11 cellular contexts compared by ENCODE assay signal in genomic region chr2:118049140-118050128, GRCh38. TPM values are rescaled to one million over a fixed set of nuclear protein-coding genes. Genes with fewer than 3 reads are reported as not detected.
DNase-seq lines count a peak whose midpoint lies in the region; ATAC-seq and TF ChIP-seq lines count a peak whose summit lies in the region.
"Had no signal": no experiment of that assay in that cellular context is flagged by ENCODE, and none has a peak within 500 bp of the region (broad histone marks: within the 10 kb centered on the region; RNA-seq: fewer than 3 reads in every experiment).

No MANE protein-coding gene starts in this region.

- DNase-seq in astrocyte of the hippocampus (ENCODE audit: low read depth, low spot score) = peak; percentile 14
- no peak for DNase-seq in occipital lobe (lab: John Stamatoyannopoulos, UW)
- DNase-seq in NCI-H510A (lab: John Stamatoyannopoulos, UW) = no peak
- no peak for DNase-seq in hepatocyte (ENCODE audit: low spot score)
- no peak for DNase-seq in T-helper 17 cell
- DNase-seq: islet precursor cell had no signal

- 80% methylated on average over 3 of the region's 3 CpGs for WGBS in hepatocyte (ENCODE audit: low lambda C conversion rate, missing lambda C conversion rate)

- H3K9me2 ChIP-seq in hepatocyte (replicated peaks; ENCODE audit: insufficient read depth) = no peaks in the 10 kb centered on the region

- peak; percentile 78 for ATAC-seq in GM18511 (IDR thresholded peaks at IDR 0.05; ENCODE audit: unreplicated experiment)
- peak; percentile 64 for ATAC-seq in GM21367 (IDR thresholded peaks at IDR 0.05; ENCODE audit: unreplicated experiment)
- ATAC-seq in HG03460 (IDR thresholded peaks at IDR 0.05; ENCODE audit: unreplicated experiment) = peak; percentile 83
- ATAC-seq in T-helper 17 cell = no peak

- H3K4me1 ChIP-seq in hepatocyte (ENCODE audit: insufficient read depth) = no peaks in the 10 kb centered on the region

- H4K20me1 ChIP-seq in hepatocyte (ENCODE audit: insufficient read depth, poor library complexity, severe bottlenecking) = no peaks in the 10 kb centered on the region

- no peak for TF ChIP-seq CTCF in hepatocyte (IDR thresholded peaks at IDR 0.05; ENCODE audit: poor library complexity)

- no peaks in the 10 kb centered on the region for H3K36me3 Mint-ChIP-seq in T-helper 17 cell (ENCODE audit: low read depth)

- no peak overlapping the region for H3K4me3 ChIP-seq in hepatocyte

- H3K27ac Mint-ChIP-seq in T-helper 17 cell = no peak overlapping the region

- H3K27me3 Mint-ChIP-seq in T-helper 17 cell = peaks cover 74% of the 10 kb centered on the region

- no peak overlapping the region for H3K4me2 ChIP-seq in hepatocyte
- H3K4me2 ChIP-seq: KMS-11 had no signal

- H3K4me3 Mint-ChIP-seq in T-helper 17 cell = no peak overlapping the region

- H2AFZ ChIP-seq in hepatocyte = no peak overlapping the region

- H3K27ac ChIP-seq in hepatocyte = no peak overlapping the region
- H3K27ac ChIP-seq: epithelial cell of prostate, KMS-11 had no signal

- H3K79me2 ChIP-seq in hepatocyte = no peaks in the 10 kb centered on the region

- H3K36me3 ChIP-seq in hepatocyte (replicated peaks; ENCODE audit: insufficient read depth, low read depth) = no peaks in the 10 kb centered on the region

- no peaks in the 10 kb centered on the region for H3K4me1 Mint-ChIP-seq in T-helper 17 cell

- H3K9me3 ChIP-seq in hepatocyte (ENCODE audit: low read depth) (no peaks in the 10 kb centered on the region), T-helper 17 cell (ENCODE audit: control insufficient read depth, low read length, poor library complexity, severe bottlenecking) (no peaks in the 10 kb centered on the region)

- H3K27me3 ChIP-seq in hepatocyte = peaks cover 1% of the 10 kb centered on the region

RNA-seq across cellular contexts. Expression of gene CCDC93, which starts 35.6 kb away (rescaled TPM):
- total RNA-seq in occipital lobe (46.6 TPM), hepatocyte (23.0 and 37.4 TPM in 2 replicates), T-helper 17 cell (10 to 100 TPM; 51.6 to 58.2 TPM)
- polyA plus RNA-seq in hepatocyte = 13.2 and 16.8 TPM in 2 replicates

RNA-seq across cellular contexts. Expression of gene INSIG2, which starts 38.8 kb away (rescaled TPM):
- 30.1 TPM for total RNA-seq in occipital lobe
- total RNA-seq in hepatocyte = 21.5 and 27.3 TPM in 2 replicates
- polyA plus RNA-seq in hepatocyte = 28.1 and 35.3 TPM in 2 replicates
- 10 to 100 TPM in 1 of 2 donors, 1 to 10 TPM in 1; 9.6 to 15.3 TPM for total RNA-seq in T-helper 17 cell
